ENCODE assay signal across 13 cellular contexts in genomic region chr15:72198410-72199270, GRCh38. TPM values are rescaled to one million over a fixed set of nuclear protein-coding genes. Genes with fewer than 3 reads are reported as not detected.
A peak's percentile ranks its signal among the peaks of the same experiment; 100 is the strongest.
DNase-seq lines count a peak whose midpoint lies in the region; ATAC-seq and TF ChIP-seq lines count a peak whose summit lies in the region.
"Had no signal": no experiment of that assay in that cellular context is flagged by ENCODE, and none has a peak within 500 bp of the region (broad histone marks: within the 10 kb centered on the region; RNA-seq: fewer than 3 reads in every experiment).

No MANE protein-coding gene starts in this region.

- peaks cover 28% of the 10 kb centered on the region for H3K36me3 Mint-ChIP-seq in HFFc6 (ENCODE audit: low read depth)
- peaks cover 45% of the 10 kb centered on the region for H3K36me3 Mint-ChIP-seq in nephron (ENCODE audit: low read depth)

- H3K27me3 Mint-ChIP-seq in HFFc6 (ENCODE audit: insufficient read depth) = peaks cover 17% of the 10 kb centered on the region
- H3K27me3 Mint-ChIP-seq in nephron (ENCODE audit: low read depth) = peaks cover 40% of the 10 kb centered on the region

- TF ChIP-seq CTCF in HFFc6 (IDR thresholded peaks at IDR 0.05) (no peak), RWPE1 (conservative IDR thresholded peaks at IDR 0.05; ENCODE audit: low read depth) (no peak), nephron (IDR thresholded peaks at IDR 0.05; ENCODE audit: unreplicated experiment in 3 of 3) (no peak)

- ATAC-seq in GM21367 (IDR thresholded peaks at IDR 0.05; ENCODE audit: unreplicated experiment) = no peak

- peak overlapping the region; percentile 95 for H3K27ac ChIP-seq in RWPE1
- H3K27ac ChIP-seq: right atrium auricular region, SJSA1 had no signal

- DNase-seq in DMS 273 (lab: John Stamatoyannopoulos, UW; ENCODE audit: unreplicated experiment) = peak; percentile 37
- no peak for DNase-seq in DMS 273 treated with DMSO at 0.1 percent for 48 hours (lab: John Stamatoyannopoulos, UW)
- no peak for DNase-seq in HFFc6
- DNase-seq in RWPE1 (ENCODE audit: low spot score) = no peak
- DNase-seq in NCI-H446 treated with DMSO at 0.1 percent for 48 hours (lab: John Stamatoyannopoulos, UW) = no peak
- no peak for DNase-seq in KG1 (lab: John Stamatoyannopoulos, UW)
- DNase-seq: 8988T had no signal

- peaks cover 40% of the 10 kb centered on the region for H3K4me1 Mint-ChIP-seq in HFFc6 (ENCODE audit: low read depth)
- peaks cover 43% of the 10 kb centered on the region for H3K4me1 Mint-ChIP-seq in nephron

- POLR2A ChIA-PET in RWPE1 (lab: Yijun Ruan, JAX; ENCODE audit: low non-redundant PET) = interaction anchor here (1.3 kb wide), 1 partner anchor 33 kb away, joined by 6 read pairs; the partner anchor contains the start of gene PKM

- CTCF ChIA-PET in RWPE1 (lab: Yijun Ruan, JAX) = interaction anchor here (0.5 kb wide), 1 partner anchor 405 kb away, joined by 3 read pairs; no protein-coding TSS in a partner anchor

- H3K4me3 Mint-ChIP-seq in HFFc6 (peak overlapping the region; percentile 76; the same call in 1 of the 2 replicates), nephron (peak overlapping the region in 2 of 3 experiments; percentile 73 to 83)

- no peak overlapping the region; the same call in 1 of the 2 replicates for H3K27ac Mint-ChIP-seq in HFFc6
- no peak overlapping the region for H3K27ac Mint-ChIP-seq in nephron

- H3K9me3 Mint-ChIP-seq in HFFc6 (no peaks in the 10 kb centered on the region), nephron (no peaks in the 10 kb centered on the region)
- H3K9me3 Mint-ChIP-seq: brain had no signal

RNA-seq across cellular contexts. Expression of gene GRAMD2A, which starts 1.1 kb away (rescaled TPM):
- under 1 TPM in 1 of 6 experiments, not detected in 5; 0.14 TPM for total RNA-seq in HFFc6 (2021; fragmentation: NEBNext Ultra II Directional; extraction: Animal tissue kit (Norgen Biotek cat#: 25700))
- total RNA-seq: activated CD8-positive, alpha-beta memory T cell treated with anti-CD3 and anti-CD28 coated beads for 36 hours; SJSA1 had no signal

RNA-seq across cellular contexts. Expression of gene PKM, which starts 32.4 kb away (rescaled TPM):
- total RNA-seq in HFFc6 (2021; fragmentation: NEBNext Ultra II Directional; extraction: Animal tissue kit (Norgen Biotek cat#: 25700)) = 1,000 to 10,000 TPM; 2,533 to 2,832 (median 2,656) TPM
